In the genomic region with DNA sequence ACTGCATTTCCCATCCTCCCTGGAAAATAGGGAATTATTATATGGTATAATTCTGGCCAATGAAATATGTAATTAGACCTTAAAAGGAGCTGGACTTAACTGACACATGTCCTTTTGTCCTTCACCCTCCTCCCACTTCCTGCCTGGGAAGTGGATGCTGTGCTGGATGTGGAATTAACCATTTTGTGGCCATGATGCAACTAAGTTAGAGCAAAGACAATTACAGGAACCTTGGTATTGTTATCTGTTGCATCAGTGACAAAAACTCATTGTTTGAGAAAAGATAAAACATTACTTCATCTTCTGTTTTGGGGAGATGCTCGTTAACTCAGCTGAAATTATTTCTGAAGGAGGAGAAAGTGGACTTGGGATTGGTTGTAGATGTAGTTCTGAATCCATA, we compare ENCODE assay signal across 10 cellular contexts.
"Had no signal": no experiment of that assay in that cellular context is flagged by ENCODE, and none has a peak within 500 bp of the region (broad histone marks: within the 10 kb centered on the region; RNA-seq: fewer than 3 reads in every experiment).

No MANE protein-coding gene starts in this region.

- DNase-seq: activated CD4-positive, alpha-beta memory T cell treated with anti-CD3 and anti-CD28 coated beads, Interleukin-2, amount 10 ng/mL, durations not matched to agents 7 days and 5 days; activated CD8-positive, alpha-beta memory T cell treated with anti-CD3 and anti-CD28 coated beads, Interleukin-2, amount 50 U/mL, for 4 hours; activated naive CD8-positive, alpha-beta T cell treated with anti-CD3 and anti-CD28 coated beads, Interleukin-2, amount 50 U/mL, for 24 hours; heart left ventricle; T-helper 9 cell had no signal

- H3K4me3 ChIP-seq: ascending aorta, heart left ventricle, right atrium auricular region, smooth muscle cell, vagina had no signal

- H3K9me3 ChIP-seq: ascending aorta, heart left ventricle, neutrophil, right atrium auricular region, vagina had no signal

- H3K4me1 ChIP-seq: ascending aorta, right atrium auricular region, vagina had no signal

- H3K27me3 ChIP-seq: ascending aorta, heart left ventricle, neutrophil, right atrium auricular region, vagina had no signal

- H3K9me3 Mint-ChIP-seq: activated CD4-positive, alpha-beta memory T cell treated with anti-CD3 and anti-CD28 coated beads, Interleukin-2, amount 10 ng/mL, durations not matched to agents 7 days and 5 days; activated naive CD8-positive, alpha-beta T cell treated with anti-CD3 and anti-CD28 coated beads, Interleukin-2, amount 50 U/mL, for 24 hours had no signal

- H3K27ac Mint-ChIP-seq: activated CD4-positive, alpha-beta memory T cell treated with anti-CD3 and anti-CD28 coated beads, Interleukin-2, amount 10 ng/mL, durations not matched to agents 7 days and 5 days; activated naive CD8-positive, alpha-beta T cell treated with anti-CD3 and anti-CD28 coated beads, Interleukin-2, amount 50 U/mL, for 24 hours had no signal

- H3K27ac ChIP-seq: ascending aorta, heart left ventricle, neutrophil, right atrium auricular region, vagina had no signal

- H3K27me3 Mint-ChIP-seq: activated CD4-positive, alpha-beta memory T cell treated with anti-CD3 and anti-CD28 coated beads, Interleukin-2, amount 10 ng/mL, durations not matched to agents 7 days and 5 days; activated naive CD8-positive, alpha-beta T cell treated with anti-CD3 and anti-CD28 coated beads, Interleukin-2, amount 50 U/mL, for 24 hours had no signal

- H3K4me3 Mint-ChIP-seq: activated CD4-positive, alpha-beta memory T cell treated with anti-CD3 and anti-CD28 coated beads, Interleukin-2, amount 10 ng/mL, durations not matched to agents 7 days and 5 days; activated naive CD8-positive, alpha-beta T cell treated with anti-CD3 and anti-CD28 coated beads, Interleukin-2, amount 50 U/mL, for 24 hours had no signal

- H3K4me2 ChIP-seq: smooth muscle cell had no signal
